Comparison of ENCODE assay signal across 1 cellular context in genomic region chr6:84424956-84425355, GRCh38.
TF ChIP-seq lines count a peak whose summit lies in the region.

No MANE protein-coding gene starts in this region.

TF ChIP-seq in SK-N-SH, 30 proteins besides CTCF, POLR2A, EP300 and RAD21 (continued from another document):
- TF ChIP-seq REST (IDR thresholded peaks at IDR 0.05; ENCODE audit: low read depth, low read length): no peak
- TF ChIP-seq EZH2phosphoT487 (IDR thresholded peaks at IDR 0.05; ENCODE audit: borderline replicate concordance, low read depth): no peak
- no peak for TF ChIP-seq TEAD4 (IDR thresholded peaks at IDR 0.05; ENCODE audit: borderline replicate concordance, insufficient read depth)
- TF ChIP-seq YY1 (IDR thresholded peaks at IDR 0.05; ENCODE audit: low read depth): no peak
- TF ChIP-seq RCOR1 (IDR thresholded peaks at IDR 0.05; ENCODE audit: low read length): no peak
- no peak for TF ChIP-seq NFIC (IDR thresholded peaks at IDR 0.05; ENCODE audit: borderline replicate concordance)
- TF ChIP-seq SIN3A (IDR thresholded peaks at IDR 0.05; ENCODE audit: borderline replicate concordance, low read depth, low read length): no peak
- TF ChIP-seq FOXM1 (IDR thresholded peaks at IDR 0.05; ENCODE audit: low read depth): no peak
- no peak for TF ChIP-seq GATA2 (CRISPR knock-in tag; IDR thresholded peaks at IDR 0.05)
- TF ChIP-seq IRF3 (IDR thresholded peaks at IDR 0.05; ENCODE audit: low read depth, low read length): no peak
